In the genomic region with DNA sequence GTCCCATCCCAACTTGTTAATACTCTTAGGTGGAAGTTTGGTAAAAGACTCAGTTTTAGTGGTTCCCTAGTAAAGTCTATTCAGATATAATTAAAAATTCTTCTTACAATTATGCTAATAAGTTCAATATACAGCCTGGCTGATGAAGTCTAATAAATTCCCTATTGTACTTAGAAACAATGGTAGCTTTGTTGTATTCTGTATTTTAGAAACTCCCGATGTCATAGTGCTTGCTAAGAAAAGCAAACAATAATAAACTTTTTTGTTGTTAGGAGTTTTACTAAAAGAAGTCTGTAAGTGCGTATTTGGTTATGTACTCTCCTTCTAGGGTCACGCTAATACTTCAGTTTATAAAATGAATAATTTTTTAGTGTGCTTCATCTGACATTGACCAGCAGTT, we compare ENCODE assay signal across 6 cellular contexts.
"Had no signal": no experiment of that assay in that cellular context is flagged by ENCODE, and none has a peak within 500 bp of the region (broad histone marks: within the 10 kb centered on the region; RNA-seq: fewer than 3 reads in every experiment).

No MANE protein-coding gene starts in this region.

- H3K4me3 Mint-ChIP-seq: H9, IgD-negative memory B cell had no signal

- H3K4me3 ChIP-seq: GM23248 had no signal

- H3K27ac Mint-ChIP-seq: H9, IgD-negative memory B cell had no signal

- DNase-seq: GM23248, GOT3, H9, HCEC 1CT had no signal

- ATAC-seq: HepG2 had no signal

- H3K27me3 Mint-ChIP-seq: IgD-negative memory B cell had no signal

- H3K9me3 Mint-ChIP-seq: H9, IgD-negative memory B cell had no signal
